ENCODE assay signal across 1 cellular context in genomic region chr17:81386646-81387234, GRCh38.
TF ChIP-seq lines count a peak whose summit lies in the region.

No MANE protein-coding gene starts in this region.

TF ChIP-seq in HepG2, 621 proteins besides CTCF, POLR2A, EP300 and RAD21 (continued from another document and continues in another):
- no peak for TF ChIP-seq ZBTB40 (IDR thresholded peaks at IDR 0.05)
- no peak for TF ChIP-seq ZBTB40 (CRISPR knock-in tag; IDR thresholded peaks at IDR 0.05)
- peak; percentile 17; the same call in 1 of the 2 replicates for TF ChIP-seq GABPB1 (CRISPR knock-in tag; IDR thresholded peaks at IDR 0.05)
- TF ChIP-seq TCF7L2 (IDR thresholded peaks at IDR 0.05; ENCODE audit: low read depth, low read length) = no peak
- no peak for TF ChIP-seq ZNF484 (CRISPR knock-in tag; IDR thresholded peaks at IDR 0.05; ENCODE audit: borderline replicate concordance, low read depth)
- no peak for TF ChIP-seq ZNF792 (CRISPR knock-in tag; IDR thresholded peaks at IDR 0.05)
- no peak for TF ChIP-seq U2AF2 (IDR thresholded peaks at IDR 0.05; ENCODE audit: low read depth, low read length)
- TF ChIP-seq U2AF1 (optimal IDR thresholded peaks at IDR 0.05; ENCODE audit: low read depth, low read length) = no peak
- TF ChIP-seq MAFK (conservative IDR thresholded peaks at IDR 0.05 in 1 of 2, IDR thresholded peaks at IDR 0.05 in 1 of 2; ENCODE audit: low read length in 2 of 2) = no peak
- TF ChIP-seq ZNF275 (CRISPR knock-in tag; IDR thresholded peaks at IDR 0.05; ENCODE audit: borderline replicate concordance) = no peak
- no peak for TF ChIP-seq NR2F6 (IDR thresholded peaks at IDR 0.05)
- no peak; the same call in 1 of the 2 replicates for TF ChIP-seq NR2F6 (CRISPR knock-in tag; IDR thresholded peaks at IDR 0.05)
- no peak for TF ChIP-seq KLF15 (CRISPR knock-in tag; IDR thresholded peaks at IDR 0.05; ENCODE audit: borderline replicate concordance)
- TF ChIP-seq JUNB (CRISPR knock-in tag; IDR thresholded peaks at IDR 0.05; ENCODE audit: borderline replicate concordance) = no peak
- TF ChIP-seq HNRNPUL1 (IDR thresholded peaks at IDR 0.05; ENCODE audit: low read depth, low read length) = no peak
- no peak for TF ChIP-seq SMYD3 (CRISPR knock-in tag; IDR thresholded peaks at IDR 0.05)
- no peak for TF ChIP-seq MAFF (IDR thresholded peaks at IDR 0.05; ENCODE audit: low read depth, low read length)
- no peak; the same call in 1 of the 2 replicates for TF ChIP-seq AHR (CRISPR knock-in tag; IDR thresholded peaks at IDR 0.05)
- TF ChIP-seq MEIS2 (CRISPR knock-in tag; IDR thresholded peaks at IDR 0.05) = 0 out of 2 replicates have a peak, but pooled peaks have one; percentile 34
- TF ChIP-seq SYNCRIP (IDR thresholded peaks at IDR 0.05; ENCODE audit: insufficient read depth, low read depth, low read length) = no peak
- peak; percentile 16 for TF ChIP-seq ZNF687 (CRISPR knock-in tag; IDR thresholded peaks at IDR 0.05)
- TF ChIP-seq ZNF33A (CRISPR knock-in tag; IDR thresholded peaks at IDR 0.05; ENCODE audit: borderline replicate concordance) = no peak
- no peak for TF ChIP-seq ZNF567 (CRISPR knock-in tag; IDR thresholded peaks at IDR 0.05; ENCODE audit: borderline replicate concordance)
- no peak for TF ChIP-seq SRSF4 (IDR thresholded peaks at IDR 0.05; ENCODE audit: low read depth, low read length, poor library complexity, severe bottlenecking)
- TF ChIP-seq SNAPC2 (CRISPR knock-in tag; IDR thresholded peaks at IDR 0.05) = 0 out of 2 replicates have a peak, but pooled peaks have one; percentile 15
- TF ChIP-seq TFDP2 (CRISPR knock-in tag; IDR thresholded peaks at IDR 0.05) = no peak
- TF ChIP-seq POGZ (CRISPR knock-in tag; IDR thresholded peaks at IDR 0.05) = no peak
- no peak for TF ChIP-seq TRIM22 (IDR thresholded peaks at IDR 0.05)
- TF ChIP-seq SIX1 (CRISPR knock-in tag; IDR thresholded peaks at IDR 0.05; ENCODE audit: borderline replicate concordance) = no peak
- TF ChIP-seq RBFOX2 (IDR thresholded peaks at IDR 0.05; ENCODE audit: low read depth, low read length) = peak; percentile 57; the same call in 1 of the 2 replicates
- no peak for TF ChIP-seq ZNF441 (CRISPR knock-in tag; IDR thresholded peaks at IDR 0.05; ENCODE audit: borderline replicate concordance)
- TF ChIP-seq FUBP1 (CRISPR knock-in tag; IDR thresholded peaks at IDR 0.05; ENCODE audit: borderline replicate concordance) = no peak
- no peak for TF ChIP-seq MTF1 (CRISPR knock-in tag; IDR thresholded peaks at IDR 0.05)
- TF ChIP-seq KDM5B (CRISPR knock-in tag; IDR thresholded peaks at IDR 0.05; ENCODE audit: borderline replicate concordance) = no peak
- TF ChIP-seq ZNF629 (CRISPR knock-in tag; conservative IDR thresholded peaks at IDR 0.05) = no peak
- no peak for TF ChIP-seq NFIB (CRISPR knock-in tag; IDR thresholded peaks at IDR 0.05; ENCODE audit: borderline replicate concordance)
- TF ChIP-seq ZNF264 (CRISPR knock-in tag; IDR thresholded peaks at IDR 0.05) = no peak
- no peak for TF ChIP-seq MBNL3 (CRISPR knock-in tag; conservative IDR thresholded peaks at IDR 0.05)
- TF ChIP-seq GMEB2 (CRISPR knock-in tag; IDR thresholded peaks at IDR 0.05; ENCODE audit: low read depth) = no peak
